Comparison of ENCODE assay signal across 8 cellular contexts in the genomic region with DNA sequence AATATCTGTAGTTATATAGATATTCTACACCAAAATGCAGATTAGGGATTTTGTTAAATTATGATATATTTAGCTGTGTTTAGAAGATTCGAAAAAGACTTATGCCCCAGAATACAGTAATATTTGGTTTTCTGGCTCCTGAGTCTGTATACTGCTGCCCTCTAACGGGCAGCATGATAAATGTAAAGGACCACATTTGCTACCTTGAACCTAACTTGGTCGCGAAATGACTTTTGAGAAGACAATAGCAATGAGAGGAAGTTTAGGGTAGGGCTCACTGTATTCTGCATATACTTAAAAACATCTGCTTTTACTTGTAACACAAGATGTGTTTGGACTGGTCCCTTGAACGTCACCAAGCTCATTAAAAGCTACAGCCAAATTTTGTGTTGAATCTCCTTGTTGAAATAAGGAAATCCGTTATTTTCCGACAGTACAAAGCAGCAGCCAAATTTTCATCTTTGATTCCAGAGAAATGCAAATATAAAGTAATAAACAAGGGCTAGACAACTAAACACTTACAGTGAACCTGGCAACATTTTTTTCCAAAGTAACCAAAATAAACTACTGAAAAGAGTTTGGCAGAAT.
DNase-seq lines count a peak whose midpoint lies in the region; ATAC-seq and TF ChIP-seq lines count a peak whose summit lies in the region.

No MANE protein-coding gene starts in this region.

- DNase-seq in activated T-cell treated with anti-CD3 and anti-CD28 coated beads, Interleukin-2, amount 50 U/mL, for 4 hours: no peak
- no peak for DNase-seq in activated T-cell treated with anti-CD3 and anti-CD28 coated beads, Interleukin-2, amount 50 U/mL, for 48 hours
- peak; percentile 11 to 25 for DNase-seq in HL-60 (ENCODE audit: low read depth in 1 of 2, low spot score in 1 of 2)
- DNase-seq in RPMI7951 (ENCODE audit: low read depth): peak; percentile 63
- DNase-seq in dorsolateral prefrontal cortex: no peak
- peak in 1 of 2 donors; percentile 23 for DNase-seq in memory B cell (ENCODE audit: low spot score in 2 of 2)
- DNase-seq in aorta: no peak

- H3K27ac ChIP-seq in HL-60 (replicated peaks) (no peak overlapping the region), dorsolateral prefrontal cortex (no peak overlapping the region), aorta (ENCODE audit: low read depth in 1 of 2, low read length in 2 of 2) (no peak overlapping the region)

- H3K27me3 ChIP-seq in HL-60 (ENCODE audit: insufficient read depth, poor library complexity, severe bottlenecking): no peaks in the 10 kb centered on the region
- no peaks in the 10 kb centered on the region for H3K27me3 ChIP-seq in dorsolateral prefrontal cortex
- no peaks in the 10 kb centered on the region for H3K27me3 ChIP-seq in aorta (ENCODE audit: control insufficient read depth in 1 of 2, insufficient read depth in 2 of 2, low read length in 1 of 2)

- intact Hi-C loops in dorsolateral prefrontal cortex (cut with DNase I) (loop anchor here (2.0 to 5.0 kb wide), 2 partner anchors 214 to 329 kb away; no protein-coding TSS in a partner anchor), aorta (cut with DNase I) (loop anchor here (1.0 to 5.0 kb wide), 4 partner anchors 215 to 361 kb away; a partner anchor contains a TSS)

- TF ChIP-seq CTCF in HL-60 (IDR thresholded peaks at IDR 0.05; ENCODE audit: insufficient read depth, low read length): peak; percentile 43
- peak; percentile 37 to 79 (median 68) for TF ChIP-seq CTCF in dorsolateral prefrontal cortex (IDR thresholded peaks at IDR 0.05 in 54 of 56, conservative IDR thresholded peaks at IDR 0.05 in 2 of 56; ENCODE audit: low read depth in 1 of 56, partially characterized antibody in 56 of 56)

- H3K36me3 ChIP-seq in aorta (ENCODE audit: control insufficient read depth in 1 of 2, insufficient read depth in 2 of 2, low read length in 1 of 2): no peaks in the 10 kb centered on the region

- no peak overlapping the region for H3K4me3 Mint-ChIP-seq in activated T-cell treated with anti-CD3 and anti-CD28 coated beads, Interleukin-2, amount 50 U/mL, for 4 hours
- no peak overlapping the region for H3K4me3 Mint-ChIP-seq in memory B cell

- peaks cover 0 to 2% of the 10 kb centered on the region in 2 donors for H3K4me1 ChIP-seq in aorta (ENCODE audit: control insufficient read depth in 1 of 2, insufficient read depth in 2 of 2, low read length in 2 of 2)

- H3K4me1 Mint-ChIP-seq in activated T-cell treated with anti-CD3 and anti-CD28 coated beads, Interleukin-2, amount 50 U/mL, for 4 hours (ENCODE audit: low read depth): no peaks in the 10 kb centered on the region
- H3K4me1 Mint-ChIP-seq in memory B cell: no peaks in the 10 kb centered on the region

- H3K4me3 ChIP-seq in HL-60 (replicated peaks; ENCODE audit: insufficient read depth, low read length): no peak overlapping the region
- H3K4me3 ChIP-seq in dorsolateral prefrontal cortex: peak overlapping the region in 1 of 59 donors; percentile 19
- H3K4me3 ChIP-seq in aorta (ENCODE audit: low read length in 2 of 2): no peak overlapping the region

- peak; percentile 43 to 73 for ATAC-seq in activated T-cell treated with anti-CD3 and anti-CD28 coated beads, Interleukin-2, amount 50 U/mL, for 4 hours
- ATAC-seq in memory B cell (ENCODE audit: low read depth) (peak; percentile 86), HG03175 (IDR thresholded peaks at IDR 0.05; ENCODE audit: unreplicated experiment) (no peak), aorta (ENCODE audit: low FRiP score) (no peak)

- no peak overlapping the region for H3K27ac Mint-ChIP-seq in memory B cell

- H3K9me3 Mint-ChIP-seq in activated T-cell treated with anti-CD3 and anti-CD28 coated beads, Interleukin-2, amount 50 U/mL, for 4 hours: no peaks in the 10 kb centered on the region
- H3K9me3 Mint-ChIP-seq in memory B cell: no peaks in the 10 kb centered on the region

- peaks cover 2% of the 10 kb centered on the region for H3K36me3 Mint-ChIP-seq in activated T-cell treated with anti-CD3 and anti-CD28 coated beads, Interleukin-2, amount 50 U/mL, for 4 hours (ENCODE audit: insufficient read depth)
- no peaks in the 10 kb centered on the region for H3K36me3 Mint-ChIP-seq in memory B cell

- WGBS in aorta, 2 donors: 20 to 26% methylated on average over 7 of the region's 7 CpGs

- no peaks in the 10 kb centered on the region for H3K27me3 Mint-ChIP-seq in activated T-cell treated with anti-CD3 and anti-CD28 coated beads, Interleukin-2, amount 50 U/mL, for 4 hours (ENCODE audit: low read depth)
- H3K27me3 Mint-ChIP-seq in memory B cell: no peaks in the 10 kb centered on the region

- H3K9me3 ChIP-seq in aorta (ENCODE audit: control insufficient read depth, low read length): no peaks in the 10 kb centered on the region

Comparison
In these comparisons a context has a peak if more than half of its experiments do, and no peak if none do; other contexts are left out.
1. ATAC-seq: peak in activated T-cell treated with anti-CD3 and anti-CD28 coated beads, Interleukin-2, amount 50 U/mL, for 4 hours (2 of 2) and memory B cell (single experiment); none in HG03175 (single experiment) and aorta (single experiment).
2. DNase-seq: peak in HL-60 (2 of 2) and RPMI7951 (single experiment); none in activated T-cell treated with anti-CD3 and anti-CD28 coated beads, Interleukin-2, amount 50 U/mL, for 4 hours (single experiment), activated T-cell treated with anti-CD3 and anti-CD28 coated beads, Interleukin-2, amount 50 U/mL, for 48 hours (0 of 2), dorsolateral prefrontal cortex (0 of 10) and aorta (0 of 2).